Comparison of ENCODE assay signal across 1 cellular context in the genomic region with DNA sequence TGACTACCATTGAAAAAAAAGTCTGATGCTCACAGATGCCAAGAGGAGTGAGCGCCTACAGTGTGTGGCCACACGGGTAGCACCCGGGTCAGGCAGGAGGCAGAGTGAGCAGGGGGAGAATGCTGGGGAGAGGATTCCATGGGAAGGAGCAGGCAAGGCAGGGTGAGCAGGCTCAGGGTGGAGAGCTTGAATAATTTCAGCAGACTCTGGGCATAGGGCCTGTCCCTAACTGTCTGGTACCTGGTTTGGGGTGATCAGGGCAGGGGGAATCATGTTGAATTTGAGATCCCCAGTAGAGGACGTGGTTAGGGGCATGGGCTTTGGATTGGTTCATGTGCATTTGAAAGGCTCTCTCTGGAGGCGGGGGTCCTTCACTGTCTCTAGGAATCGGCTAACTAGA.
TF ChIP-seq lines count a peak whose summit lies in the region.

No MANE protein-coding gene starts in this region.

TF ChIP-seq in H1, 55 proteins besides CTCF, POLR2A, EP300 and RAD21:
- no peak for TF ChIP-seq KDM4A (IDR thresholded peaks at IDR 0.05; ENCODE audit: low read depth, low read length, severe bottlenecking)
- TF ChIP-seq TAF1 (IDR thresholded peaks at IDR 0.05; ENCODE audit: low read depth, low read length), result no peak
- no peak for TF ChIP-seq NANOG (IDR thresholded peaks at IDR 0.05; ENCODE audit: insufficient read depth, low read depth, low read length, poor library complexity, severe bottlenecking)
- no peak for TF ChIP-seq TBP (IDR thresholded peaks at IDR 0.05; ENCODE audit: low read depth, low read length)
- TF ChIP-seq CBX5 (IDR thresholded peaks at IDR 0.05; ENCODE audit: low read depth, low read length), result no peak
- TF ChIP-seq PHF8 (conservative IDR thresholded peaks at IDR 0.05; ENCODE audit: low read depth, low read length), result no peak
